2 cellular contexts compared by ENCODE assay signal in genomic region chr7:116259821-116260440, GRCh38.
TF ChIP-seq lines count a peak whose summit lies in the region.

No MANE protein-coding gene starts in this region.

TF ChIP-seq in IMR-90, 13 proteins besides CTCF, POLR2A, EP300 and RAD21:
- TF ChIP-seq CEBPB (IDR thresholded peaks at IDR 0.05; ENCODE audit: low read depth, low read length) (peak; percentile 18; the same call in 1 of the 2 replicates), NFE2L2 (IDR thresholded peaks at IDR 0.05; ENCODE audit: low read depth, low read length) (no peak), MXI1 (IDR thresholded peaks at IDR 0.05; ENCODE audit: borderline replicate concordance, low read depth, low read length) (no peak), SMC3 (IDR thresholded peaks at IDR 0.05; ENCODE audit: low read depth, low read length) (0 out of 2 replicates have a peak, but pooled peaks have one; percentile 1), MAFK (IDR thresholded peaks at IDR 0.05; ENCODE audit: low read depth, low read length) (no peak), USF2 (IDR thresholded peaks at IDR 0.05; ENCODE audit: low read depth, low read length) (no peak), RFX5 (IDR thresholded peaks at IDR 0.05; ENCODE audit: low read depth, low read length) (peak; percentile 47; the same call in 1 of the 2 replicates), ELK1 (IDR thresholded peaks at IDR 0.05; ENCODE audit: borderline replicate concordance, low read depth, low read length) (no peak)

TF ChIP-seq in GM12891, 5 proteins besides CTCF, POLR2A, EP300 and RAD21:
- TF ChIP-seq SPI1 (IDR thresholded peaks at IDR 0.05; ENCODE audit: low read depth, low read length) (no peak), POU2F2 (IDR thresholded peaks at IDR 0.05; ENCODE audit: low read depth, low read length) (no peak), TAF1 (IDR thresholded peaks at IDR 0.05; ENCODE audit: low read depth, low read length) (no peak), POLR2AphosphoS5 (IDR thresholded peaks at IDR 0.05; ENCODE audit: low read depth, low read length) (no peak), PAX5 (IDR thresholded peaks at IDR 0.05; ENCODE audit: insufficient read depth, low read length, severe bottlenecking) (no peak)
